In the genomic region with DNA sequence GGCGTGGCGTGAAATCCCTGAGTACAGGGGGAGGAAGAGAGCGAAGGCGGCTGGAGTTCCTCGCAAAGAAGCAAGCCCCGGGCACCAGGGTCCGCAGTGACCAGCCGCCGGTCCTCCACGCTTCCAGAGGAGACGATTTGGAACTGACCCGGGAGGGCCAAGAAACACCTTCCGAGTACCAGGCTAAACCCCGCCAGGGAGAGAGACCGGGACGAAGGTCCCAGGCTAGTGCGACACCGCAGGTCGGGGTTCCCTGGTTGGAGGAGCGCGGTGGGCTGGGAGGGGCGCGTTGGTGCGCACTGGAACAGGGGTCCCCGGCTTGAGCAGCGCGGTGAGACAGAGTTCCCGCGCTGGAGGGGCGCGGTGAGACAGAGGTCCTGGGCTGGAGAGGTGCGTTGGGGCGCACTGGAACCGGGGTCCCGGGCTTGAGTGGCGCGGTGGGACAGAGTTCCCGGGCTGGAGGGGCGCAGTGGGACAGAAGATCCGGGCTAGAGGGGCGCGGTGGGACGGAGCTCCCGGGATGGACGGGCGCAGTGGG, we compare ENCODE assay signal across 7 cellular contexts. TPM values are rescaled to one million over a fixed set of nuclear protein-coding genes. Genes with fewer than 3 reads are reported as not detected.
DNase-seq lines count a peak whose midpoint lies in the region; ATAC-seq, FAIRE-seq and TF ChIP-seq lines count a peak whose summit lies in the region.

No MANE protein-coding gene starts in this region.

- H3K4me3 Mint-ChIP-seq in activated T-cell treated with anti-CD3 and anti-CD28 coated beads, Interleukin-2, amount 50 U/mL, for 72 hours: peak overlapping the region; percentile 88 to 95
- H3K4me3 Mint-ChIP-seq in nephron progenitor cell: peak overlapping the region; percentile 96

- H3K4me1 Mint-ChIP-seq in activated T-cell treated with anti-CD3 and anti-CD28 coated beads, Interleukin-2, amount 50 U/mL, for 72 hours (ENCODE audit: low read depth): peaks cover 75% of the 10 kb centered on the region
- peaks cover 52% of the 10 kb centered on the region for H3K4me1 Mint-ChIP-seq in nephron progenitor cell

- H3K27ac Mint-ChIP-seq in activated T-cell treated with anti-CD3 and anti-CD28 coated beads, Interleukin-2, amount 50 U/mL, for 72 hours: peak overlapping the region; percentile 92
- H3K27ac Mint-ChIP-seq in nephron progenitor cell: peak overlapping the region; percentile 71

- H3K36me3 Mint-ChIP-seq in activated T-cell treated with anti-CD3 and anti-CD28 coated beads, Interleukin-2, amount 50 U/mL, for 72 hours (ENCODE audit: insufficient read depth in 2 of 2): peaks cover 17 to 22% of the 10 kb centered on the region in 2 donors
- peaks cover 22% of the 10 kb centered on the region for H3K36me3 Mint-ChIP-seq in nephron progenitor cell (ENCODE audit: low read depth)

- TF ChIP-seq CTCF in fibroblast of villous mesenchyme (IDR thresholded peaks at IDR 0.05; ENCODE audit: insufficient read depth, low read depth, low read length) (no peak), nephron progenitor cell (IDR thresholded peaks at IDR 0.05) (no peak)

- H3K9me3 Mint-ChIP-seq in activated T-cell treated with anti-CD3 and anti-CD28 coated beads, Interleukin-2, amount 50 U/mL, for 72 hours: peaks cover 3 to 7% of the 10 kb centered on the region in 2 donors
- peaks cover 4% of the 10 kb centered on the region for H3K9me3 Mint-ChIP-seq in nephron progenitor cell

- peak overlapping the region; percentile 95 for H3K4me3 ChIP-seq in fibroblast of villous mesenchyme (ENCODE audit: low read depth, low read length)

- H3K27me3 Mint-ChIP-seq in activated T-cell treated with anti-CD3 and anti-CD28 coated beads, Interleukin-2, amount 50 U/mL, for 72 hours (ENCODE audit: low read depth): no peaks in the 10 kb centered on the region
- H3K27me3 Mint-ChIP-seq in nephron progenitor cell (ENCODE audit: low read depth, poor library complexity): no peaks in the 10 kb centered on the region

- peak; percentile 61 for FAIRE-seq in GM12892 (lab: Jason Lieb, UNC)

- TF ChIP-seq POLR2A in GM12892 (IDR thresholded peaks at IDR 0.05; ENCODE audit: low read depth, low read length): no peak

- no peak for ATAC-seq in activated T-cell treated with anti-CD3 and anti-CD28 coated beads, Interleukin-2, amount 50 U/mL, for 72 hours (replicated peaks in 1 of 2)

- DNase-seq in GM12892 (ENCODE audit: insufficient read length): peak; percentile 35
- peak; percentile 39 for DNase-seq in HuH-7 (ENCODE audit: low spot score)
- peak in 1 of 2 donors; percentile 43 for DNase-seq in activated T-cell treated with anti-CD3 and anti-CD28 coated beads, Interleukin-2, amount 50 U/mL, for 72 hours
- DNase-seq in fibroblast of villous mesenchyme (ENCODE audit: low read depth): peak; percentile 32
- DNase-seq in nephron progenitor cell: peak; percentile 63
- no peak for DNase-seq in COLO668 (lab: John Stamatoyannopoulos, UW; ENCODE audit: unreplicated experiment)
- DNase-seq in NCI-H510A treated with DMSO at 0.1 percent for 48 hours (lab: John Stamatoyannopoulos, UW): no peak

RNA-seq across cellular contexts. Expression of a gene that starts 0.9 kb away (rescaled TPM):
- polyA plus RNA-seq in GM12892 (2012; ENCODE audit: missing spikeins): 16.5 TPM
- total RNA-seq in activated T-cell treated with anti-CD3 and anti-CD28 coated beads, Interleukin-2, amount 50 U/mL, for 72 hours: 10 to 100 TPM; 57.4 to 61.7 TPM
- total RNA-seq in fibroblast of villous mesenchyme: 113 and 152 TPM in 2 replicates

RNA-seq across cellular contexts. Expression of a gene that starts 13.0 kb away (rescaled TPM):
- 31.2 TPM for polyA plus RNA-seq in GM12892 (2012; ENCODE audit: missing spikeins)
- 10 to 100 TPM; 34.0 to 36.8 TPM for total RNA-seq in activated T-cell treated with anti-CD3 and anti-CD28 coated beads, Interleukin-2, amount 50 U/mL, for 72 hours
- 22.9 and 32.0 TPM in 2 replicates for total RNA-seq in fibroblast of villous mesenchyme

Comparison
In these comparisons a context has a peak if more than half of its experiments do, and no peak if none do; other contexts are left out.
1. DNase-seq: peak in GM12892 (single experiment), HuH-7 (single experiment), fibroblast of villous mesenchyme (single experiment) and nephron progenitor cell (single experiment); none in COLO668 (single experiment) and NCI-H510A treated with DMSO at 0.1 percent for 48 hours (single experiment).